ENCODE assay signal across 13 cellular contexts in genomic region chr6:157434349-157435016, GRCh38. TPM values are rescaled to one million over a fixed set of nuclear protein-coding genes. Genes with fewer than 3 reads are reported as not detected.
DNase-seq lines count a peak whose midpoint lies in the region; ATAC-seq and TF ChIP-seq lines count a peak whose summit lies in the region.
"Had no signal": no experiment of that assay in that cellular context is flagged by ENCODE, and none has a peak within 500 bp of the region (broad histone marks: within the 10 kb centered on the region; RNA-seq: fewer than 3 reads in every experiment).

No MANE protein-coding gene starts in this region.

- peak overlapping the region; percentile 11 for H3K27ac Mint-ChIP-seq in neural progenitor cell
- H3K27ac Mint-ChIP-seq: CD4-positive, alpha-beta memory T cell had no signal

- H4K20me1 ChIP-seq in neural progenitor cell (ENCODE audit: low read depth), result no peaks in the 10 kb centered on the region

- H3K27me3 Mint-ChIP-seq in neural progenitor cell (ENCODE audit: insufficient read depth, low read depth), result no peaks in the 10 kb centered on the region

- peaks cover 98% of the 10 kb centered on the region for H3K4me1 ChIP-seq in left ventricle myocardium inferior
- peaks cover 6% of the 10 kb centered on the region for H3K4me1 ChIP-seq in neural progenitor cell

- no peaks in the 10 kb centered on the region for H3K36me3 Mint-ChIP-seq in neural progenitor cell
- H3K36me3 Mint-ChIP-seq: CD4-positive, alpha-beta memory T cell had no signal

- ATAC-seq in GM21619 (IDR thresholded peaks at IDR 0.05; ENCODE audit: unreplicated experiment), result no peak
- ATAC-seq: activated CD4-positive, CD25-positive, alpha-beta regulatory T cell treated with anti-CD3 and anti-CD28 coated beads, Interleukin-2, amount 50 U/mL, for 24 hours had no signal

- peaks cover 42% of the 10 kb centered on the region for H3K4me1 Mint-ChIP-seq in neural progenitor cell
- H3K4me1 Mint-ChIP-seq: CD4-positive, alpha-beta memory T cell had no signal

- H3K27me3 ChIP-seq in left ventricle myocardium inferior (ENCODE audit: low read depth) (no peaks in the 10 kb centered on the region), neural progenitor cell (no peaks in the 10 kb centered on the region)

- H3K4me3 Mint-ChIP-seq in neural progenitor cell, result no peak overlapping the region
- H3K4me3 Mint-ChIP-seq: CD4-positive, alpha-beta memory T cell had no signal

- no peaks in the 10 kb centered on the region for H3K36me3 ChIP-seq in left ventricle myocardium inferior
- no peaks in the 10 kb centered on the region for H3K36me3 ChIP-seq in neural progenitor cell

- no peaks in the 10 kb centered on the region for H3K79me2 ChIP-seq in neural progenitor cell (ENCODE audit: low read depth)

- intact Hi-C loops in left ventricle myocardium inferior (cut with micrococcal nuclease), result no loop called here

- no peak for TF ChIP-seq CTCF in VCaP (conservative IDR thresholded peaks at IDR 0.05)
- TF ChIP-seq CTCF in left ventricle myocardium inferior (IDR thresholded peaks at IDR 0.05; ENCODE audit: borderline replicate concordance), result no peak
- TF ChIP-seq CTCF in neural progenitor cell (IDR thresholded peaks at IDR 0.05), result no peak

- no peak overlapping the region for H2AFZ ChIP-seq in neural progenitor cell (replicated peaks)

- DNase-seq in left ventricle myocardium inferior (peak; percentile 43), neural progenitor cell (ENCODE audit: low spot score) (no peak), ureter (ENCODE audit: low spot score) (peak; percentile 54), amniotic stem cell (lab: John Stamatoyannopoulos, UW) (no peak)
- no peak for DNase-seq in effector CD4-positive, alpha-beta T cell
- DNase-seq: activated T-cell treated with anti-CD3 and anti-CD28 coated beads, Interleukin-2, amount 50 U/mL, for 1 hour; CD4-positive, alpha-beta memory T cell; effector CD8-positive, alpha-beta T cell; H7 had no signal

- H3K4me3 ChIP-seq in left ventricle myocardium inferior, result no peak overlapping the region
- H3K4me3 ChIP-seq in neural progenitor cell, result no peak overlapping the region

- H3K9me3 ChIP-seq in left ventricle myocardium inferior (replicated peaks) (no peaks in the 10 kb centered on the region), neural progenitor cell (ENCODE audit: low read depth) (no peaks in the 10 kb centered on the region)

- H3K27ac ChIP-seq in VCaP (peak overlapping the region; percentile 46), left ventricle myocardium inferior (replicated peaks) (peak overlapping the region; percentile 85), neural progenitor cell (no peak overlapping the region)
- H3K27ac ChIP-seq: HL-60 had no signal

- H3F3A ChIP-seq in neural progenitor cell (ENCODE audit: low read depth), result no peaks in the 10 kb centered on the region

- H3K4me2 ChIP-seq in neural progenitor cell, result no peak overlapping the region

- no peak overlapping the region for H3K9ac ChIP-seq in neural progenitor cell

- no peaks in the 10 kb centered on the region for H3K9me3 Mint-ChIP-seq in neural progenitor cell
- H3K9me3 Mint-ChIP-seq: CD4-positive, alpha-beta memory T cell had no signal

RNA-seq across cellular contexts. Expression of gene ZDHHC14, which starts 53.5 kb away (rescaled TPM):
- total RNA-seq in left ventricle myocardium inferior, result 10.0 TPM
- 7.1 and 14.5 TPM in 2 replicates for total RNA-seq in neural progenitor cell (ENCODE audit: low replicate concordance)
- 23.5 TPM for total RNA-seq in ureter

Comparison
In these comparisons a context has a peak if more than half of its experiments do, and no peak if none do; other contexts are left out.
1. DNase-seq: peak in left ventricle myocardium inferior (single experiment) and ureter (single experiment); none in neural progenitor cell (single experiment), effector CD4-positive, alpha-beta T cell (single experiment) and amniotic stem cell (single experiment).